In the genomic region with DNA sequence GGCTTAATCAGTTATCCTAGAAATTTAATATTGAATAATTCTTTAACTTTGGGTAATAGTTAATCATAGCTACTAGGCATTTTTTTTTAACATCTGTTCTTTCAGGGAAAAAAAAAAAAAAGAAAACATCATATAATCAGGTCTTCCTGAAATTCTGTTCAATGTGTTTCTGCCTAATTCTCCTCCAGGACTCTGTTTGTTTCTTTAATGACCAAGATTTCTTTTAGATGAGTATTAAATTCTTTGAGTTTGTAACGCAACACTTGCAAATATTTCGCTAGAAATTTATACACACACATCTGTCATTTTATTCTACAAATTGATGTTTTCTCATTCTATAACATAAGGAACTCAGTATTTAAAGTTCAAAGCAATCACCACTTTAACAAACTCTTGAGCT, we compare ENCODE assay signal across 38 cellular contexts.
"Had no signal": no experiment of that assay in that cellular context is flagged by ENCODE, and none has a peak within 500 bp of the region (broad histone marks: within the 10 kb centered on the region; RNA-seq: fewer than 3 reads in every experiment).

No MANE protein-coding gene starts in this region.

- H3K9me3 ChIP-seq: adrenal gland, breast epithelium, gastroesophageal sphincter had no signal

- H3K4me3 Mint-ChIP-seq: activated B cell treated with CpG ODN at 0.5 μM for 24 hours; activated CD4-positive, alpha-beta memory T cell treated with anti-CD3 and anti-CD28 coated beads for 36 hours; activated CD4-positive, alpha-beta T cell treated with anti-CD3 and anti-CD28 coated beads for 36 hours; activated CD4-positive, alpha-beta T cell treated with anti-CD3 and anti-CD28 coated beads, Interleukin-2, amount 10 ng/mL, durations not matched to agents 24 days and 14 days; activated CD8-positive, alpha-beta memory T cell treated with anti-CD3 and anti-CD28 coated beads, Interleukin-2, amount 10 ng/mL, durations not matched to agents 7 days and 5 days; activated CD8-positive, alpha-beta T cell treated with anti-CD3 and anti-CD28 coated beads, Interleukin-2, amount 10 ng/mL, durations not matched to agents 7 days and 5 days; activated naive CD4-positive, alpha-beta T cell treated with anti-CD3 and anti-CD28 coated beads for 36 hours; activated naive CD4-positive, alpha-beta T cell treated with anti-CD3 and anti-CD28 coated beads, Interleukin-2, amount 50 U/mL, for 24 hours; activated naive CD8-positive, alpha-beta T cell treated with anti-CD3 and anti-CD28 coated beads for 36 hours; activated naive CD8-positive, alpha-beta T cell treated with anti-CD3 and anti-CD28 coated beads, Interleukin-2, amount 50 U/mL, for 24 hours; activated T-helper 1 cell treated with anti-CD3 and anti-CD28 coated beads, Interleukin-12 subunit alpha, Interleukin-12 subunit beta, Interleukin-2, Interleukin-4 antibody, amounts not matched to agents 30 ng/mL and 10 ng/mL and 1 ng/mL, durations not matched to agents 14 hours and 24 hours and 36 hours; brain; dendritic cell treated with granulocyte-macrophage colony-stimulating factor and Interleukin-4, amounts not matched to agents 40 ng/mL and 50 ng/mL, for 4 days; endodermal cell; T-helper 17 cell; T-helper 2 cell treated with Interferon-gamma antibody and Interleukin-4, amounts not matched to agents 5 μg/mL and 100 μg/mL, for 36 hours had no signal

- H3K36me3 ChIP-seq: adrenal gland, breast epithelium, cardiac muscle cell, gastroesophageal sphincter, WERI-Rb-1 had no signal

- H3K4me1 Mint-ChIP-seq: activated CD4-positive, alpha-beta T cell treated with anti-CD3 and anti-CD28 coated beads for 36 hours; activated CD4-positive, alpha-beta T cell treated with anti-CD3 and anti-CD28 coated beads, Interleukin-2, amount 10 ng/mL, durations not matched to agents 24 days and 14 days; activated naive CD4-positive, alpha-beta T cell treated with anti-CD3 and anti-CD28 coated beads, Interleukin-2, amount 50 U/mL, for 24 hours; activated naive CD8-positive, alpha-beta T cell treated with anti-CD3 and anti-CD28 coated beads, Interleukin-2, amount 50 U/mL, for 24 hours; brain had no signal

- H3K9me3 Mint-ChIP-seq: activated B cell treated with CpG ODN at 0.5 μM for 24 hours; activated CD4-positive, alpha-beta memory T cell treated with anti-CD3 and anti-CD28 coated beads for 36 hours; activated CD4-positive, alpha-beta T cell treated with anti-CD3 and anti-CD28 coated beads, Interleukin-2, amount 10 ng/mL, durations not matched to agents 24 days and 14 days; activated naive CD4-positive, alpha-beta T cell treated with anti-CD3 and anti-CD28 coated beads for 36 hours; activated naive CD4-positive, alpha-beta T cell treated with anti-CD3 and anti-CD28 coated beads, Interleukin-2, amount 50 U/mL, for 24 hours; activated naive CD8-positive, alpha-beta T cell treated with anti-CD3 and anti-CD28 coated beads for 36 hours; activated naive CD8-positive, alpha-beta T cell treated with anti-CD3 and anti-CD28 coated beads, Interleukin-2, amount 50 U/mL, for 24 hours; activated T-helper 1 cell treated with anti-CD3 and anti-CD28 coated beads, Interleukin-12 subunit alpha, Interleukin-12 subunit beta, Interleukin-2, Interleukin-4 antibody, amounts not matched to agents 30 ng/mL and 10 ng/mL and 1 ng/mL, durations not matched to agents 14 hours and 24 hours and 36 hours; activated T-helper 2 cell treated with anti-CD3 and anti-CD28 coated beads, Interferon-gamma antibody, Interleukin-2, Interleukin-4, amounts not matched to agents 10 μg/mL and 5 μg/mL and 100 μg/mL, durations not matched to agents 14 hours and 24 hours and 36 hours; brain; dendritic cell treated with granulocyte-macrophage colony-stimulating factor and Interleukin-4, amounts not matched to agents 40 ng/mL and 50 ng/mL, for 4 days; endodermal cell; T-helper 2 cell treated with Interferon-gamma antibody and Interleukin-4, amounts not matched to agents 5 μg/mL and 100 μg/mL, for 36 hours had no signal

- H3K36me3 Mint-ChIP-seq: activated CD4-positive, alpha-beta memory T cell treated with anti-CD3 and anti-CD28 coated beads for 36 hours; activated CD8-positive, alpha-beta memory T cell treated with anti-CD3 and anti-CD28 coated beads, Interleukin-2, amount 10 ng/mL, durations not matched to agents 7 days and 5 days; activated naive CD4-positive, alpha-beta T cell treated with anti-CD3 and anti-CD28 coated beads, Interleukin-2, amount 50 U/mL, for 24 hours; activated naive CD8-positive, alpha-beta T cell treated with anti-CD3 and anti-CD28 coated beads for 36 hours; brain had no signal

- H3K27me3 ChIP-seq: adrenal gland, breast epithelium, cardiac muscle cell, dorsolateral prefrontal cortex, gastroesophageal sphincter had no signal

- H3K27me3 Mint-ChIP-seq: activated B cell treated with CpG ODN at 0.5 μM for 24 hours; activated CD4-positive, alpha-beta memory T cell treated with anti-CD3 and anti-CD28 coated beads for 36 hours; activated CD8-positive, alpha-beta memory T cell treated with anti-CD3 and anti-CD28 coated beads, Interleukin-2, amount 10 ng/mL, durations not matched to agents 7 days and 5 days; brain; dendritic cell treated with granulocyte-macrophage colony-stimulating factor and Interleukin-4, amounts not matched to agents 40 ng/mL and 50 ng/mL, for 4 days; T-helper 17 cell had no signal

- H3K4me3 ChIP-seq: adrenal gland, breast epithelium, cardiac muscle cell, coronary artery, dorsolateral prefrontal cortex, gastroesophageal sphincter had no signal

- H3K27ac ChIP-seq: adrenal gland, breast epithelium, cardiac muscle cell, coronary artery, gastroesophageal sphincter, WERI-Rb-1 had no signal

- H3K27ac Mint-ChIP-seq: activated B cell treated with CpG ODN at 0.5 μM for 24 hours; activated CD4-positive, alpha-beta memory T cell treated with anti-CD3 and anti-CD28 coated beads for 36 hours; activated CD4-positive, alpha-beta T cell treated with anti-CD3 and anti-CD28 coated beads for 36 hours; activated CD4-positive, alpha-beta T cell treated with anti-CD3 and anti-CD28 coated beads, Interleukin-2, amount 10 ng/mL, durations not matched to agents 24 days and 14 days; activated CD8-positive, alpha-beta memory T cell treated with anti-CD3 and anti-CD28 coated beads, Interleukin-2, amount 10 ng/mL, durations not matched to agents 7 days and 5 days; activated CD8-positive, alpha-beta T cell treated with anti-CD3 and anti-CD28 coated beads, Interleukin-2, amount 10 ng/mL, durations not matched to agents 7 days and 5 days; activated naive CD4-positive, alpha-beta T cell treated with anti-CD3 and anti-CD28 coated beads for 36 hours; activated naive CD4-positive, alpha-beta T cell treated with anti-CD3 and anti-CD28 coated beads, Interleukin-2, amount 50 U/mL, for 24 hours; activated naive CD8-positive, alpha-beta T cell treated with anti-CD3 and anti-CD28 coated beads for 36 hours; activated naive CD8-positive, alpha-beta T cell treated with anti-CD3 and anti-CD28 coated beads, Interleukin-2, amount 50 U/mL, for 24 hours; activated T-helper 1 cell treated with anti-CD3 and anti-CD28 coated beads, Interleukin-12 subunit alpha, Interleukin-12 subunit beta, Interleukin-2, Interleukin-4 antibody, amounts not matched to agents 30 ng/mL and 10 ng/mL and 1 ng/mL, durations not matched to agents 14 hours and 24 hours and 36 hours; activated T-helper 2 cell treated with anti-CD3 and anti-CD28 coated beads, Interferon-gamma antibody, Interleukin-2, Interleukin-4, amounts not matched to agents 10 μg/mL and 5 μg/mL and 100 μg/mL, durations not matched to agents 14 hours and 24 hours and 36 hours; brain; dendritic cell treated with granulocyte-macrophage colony-stimulating factor and Interleukin-4, amounts not matched to agents 40 ng/mL and 50 ng/mL, for 4 days; endodermal cell; T-helper 17 cell; T-helper 2 cell treated with Interferon-gamma antibody and Interleukin-4, amounts not matched to agents 5 μg/mL and 100 μg/mL, for 36 hours had no signal

- H3K4me1 ChIP-seq: adrenal gland, breast epithelium, gastroesophageal sphincter had no signal

- ATAC-seq: activated CD4-positive, alpha-beta T cell treated with anti-CD3 and anti-CD28 coated beads for 36 hours; activated CD8-positive, alpha-beta memory T cell treated with anti-CD3 and anti-CD28 coated beads, Interleukin-2, amount 10 ng/mL, durations not matched to agents 7 days and 5 days; activated CD8-positive, alpha-beta T cell treated with anti-CD3 and anti-CD28 coated beads, Interleukin-2, amount 10 ng/mL, durations not matched to agents 7 days and 5 days; activated naive CD8-positive, alpha-beta T cell treated with anti-CD3 and anti-CD28 coated beads, Interleukin-2, amount 50 U/mL, for 24 hours; esophagus mucosa; gastroesophageal sphincter; T-helper 17 cell had no signal

- DNase-seq: activated B cell treated with CpG ODN at 0.5 μM for 24 hours; activated CD4-positive, alpha-beta memory T cell treated with anti-CD3 and anti-CD28 coated beads for 36 hours; activated CD4-positive, alpha-beta T cell treated with anti-CD3 and anti-CD28 coated beads for 36 hours; activated CD4-positive, alpha-beta T cell treated with anti-CD3 and anti-CD28 coated beads, Interleukin-2, amount 10 ng/mL, durations not matched to agents 24 days and 14 days; activated CD4-positive, CD25-positive, alpha-beta regulatory T cell treated with anti-CD3 and anti-CD28 coated beads, Interleukin-2, amount 50 U/mL, for 72 hours; activated CD8-positive, alpha-beta memory T cell treated with anti-CD3 and anti-CD28 coated beads, Interleukin-2, amount 10 ng/mL, durations not matched to agents 7 days and 5 days; activated CD8-positive, alpha-beta memory T cell treated with anti-CD3 and anti-CD28 coated beads, Interleukin-2, amount 50 U/mL, for 4 hours; activated CD8-positive, alpha-beta T cell treated with anti-CD3 and anti-CD28 coated beads, Interleukin-2, amount 10 ng/mL, durations not matched to agents 7 days and 5 days; activated effector memory CD4-positive, alpha-beta T cell treated with anti-CD3 and anti-CD28 coated beads, Interleukin-2, amount 50 U/mL, for 16 hours; activated naive CD4-positive, alpha-beta T cell treated with anti-CD3 and anti-CD28 coated beads for 36 hours; activated naive CD8-positive, alpha-beta T cell treated with anti-CD3 and anti-CD28 coated beads for 36 hours; activated naive CD8-positive, alpha-beta T cell treated with anti-CD3 and anti-CD28 coated beads, Interleukin-2, amount 50 U/mL, for 24 hours; activated T-cell treated with anti-CD3 and anti-CD28 coated beads, Interleukin-2, amount 50 U/mL, for 1 hour; activated T-cell treated with anti-CD3 and anti-CD28 coated beads, Interleukin-2, amount 50 U/mL, for 48 hours; adrenal gland; amygdala; aorta; central memory CD4-positive, alpha-beta T cell; cerebellar nuclear complex; dorsolateral prefrontal cortex; effector memory CD4-positive, alpha-beta T cell; endodermal cell; foreskin melanocyte; hippocampal formation; T-helper 17 cell; T1000; WERI-Rb-1 had no signal
